ENCODE assay signal across 1 cellular context in the genomic region with DNA sequence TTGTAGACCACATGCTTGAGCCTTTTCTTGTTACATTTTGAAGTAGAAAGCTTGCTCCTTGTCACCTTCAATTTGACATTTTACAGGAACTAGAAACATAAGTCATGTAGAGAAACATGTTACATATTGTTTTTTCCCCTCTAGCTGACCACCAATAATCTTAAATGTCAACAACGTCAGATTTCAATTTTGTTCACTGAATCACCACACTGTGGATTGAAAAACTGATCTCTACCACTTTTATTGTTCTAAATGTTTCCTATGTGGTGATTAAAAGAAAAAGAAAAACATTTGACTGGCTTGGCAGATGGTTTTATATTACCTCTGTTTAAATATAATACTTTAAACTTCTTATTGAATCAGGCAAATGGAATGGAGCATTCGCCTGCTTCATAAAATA.
A peak's percentile ranks its signal among the peaks of the same experiment; 100 is the strongest.
TF ChIP-seq lines count a peak whose summit lies in the region.

No MANE protein-coding gene starts in this region.

TF ChIP-seq in SK-N-SH, 30 proteins besides CTCF, POLR2A, EP300 and RAD21 (continued from another document):
- TF ChIP-seq, protein P1, sequence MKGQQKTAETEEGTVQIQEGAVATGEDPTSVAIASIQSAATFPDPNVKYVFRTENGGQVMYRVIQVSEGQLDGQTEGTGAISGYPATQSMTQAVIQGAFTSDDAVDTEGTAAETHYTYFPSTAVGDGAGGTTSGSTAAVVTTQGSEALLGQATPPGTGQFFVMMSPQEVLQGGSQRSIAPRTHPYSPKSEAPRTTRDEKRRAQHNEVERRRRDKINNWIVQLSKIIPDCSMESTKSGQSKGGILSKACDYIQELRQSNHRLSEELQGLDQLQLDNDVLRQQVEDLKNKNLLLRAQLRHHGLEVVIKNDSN (IDR thresholded peaks at IDR 0.05; ENCODE audit: borderline replicate concordance, low read depth) = no peak
- TF ChIP-seq TCF12 (IDR thresholded peaks at IDR 0.05) (peak; percentile 86), NRF1 (IDR thresholded peaks at IDR 0.05; ENCODE audit: low read depth, low read length) (no peak), RFX5 (IDR thresholded peaks at IDR 0.05; ENCODE audit: low read length) (no peak), JUND (IDR thresholded peaks at IDR 0.05) (peak; percentile 44; the same call in 1 of the 2 replicates), FOSL2 (IDR thresholded peaks at IDR 0.05; ENCODE audit: borderline replicate concordance, low read depth) (no peak), TAF1 (IDR thresholded peaks at IDR 0.05; ENCODE audit: borderline replicate concordance, low read depth, low read length) (no peak), TEAD4 (IDR thresholded peaks at IDR 0.05; ENCODE audit: borderline replicate concordance, insufficient read depth) (peak; percentile 23; the same call in 1 of the 2 replicates)
- TF ChIP-seq, protein P2, sequence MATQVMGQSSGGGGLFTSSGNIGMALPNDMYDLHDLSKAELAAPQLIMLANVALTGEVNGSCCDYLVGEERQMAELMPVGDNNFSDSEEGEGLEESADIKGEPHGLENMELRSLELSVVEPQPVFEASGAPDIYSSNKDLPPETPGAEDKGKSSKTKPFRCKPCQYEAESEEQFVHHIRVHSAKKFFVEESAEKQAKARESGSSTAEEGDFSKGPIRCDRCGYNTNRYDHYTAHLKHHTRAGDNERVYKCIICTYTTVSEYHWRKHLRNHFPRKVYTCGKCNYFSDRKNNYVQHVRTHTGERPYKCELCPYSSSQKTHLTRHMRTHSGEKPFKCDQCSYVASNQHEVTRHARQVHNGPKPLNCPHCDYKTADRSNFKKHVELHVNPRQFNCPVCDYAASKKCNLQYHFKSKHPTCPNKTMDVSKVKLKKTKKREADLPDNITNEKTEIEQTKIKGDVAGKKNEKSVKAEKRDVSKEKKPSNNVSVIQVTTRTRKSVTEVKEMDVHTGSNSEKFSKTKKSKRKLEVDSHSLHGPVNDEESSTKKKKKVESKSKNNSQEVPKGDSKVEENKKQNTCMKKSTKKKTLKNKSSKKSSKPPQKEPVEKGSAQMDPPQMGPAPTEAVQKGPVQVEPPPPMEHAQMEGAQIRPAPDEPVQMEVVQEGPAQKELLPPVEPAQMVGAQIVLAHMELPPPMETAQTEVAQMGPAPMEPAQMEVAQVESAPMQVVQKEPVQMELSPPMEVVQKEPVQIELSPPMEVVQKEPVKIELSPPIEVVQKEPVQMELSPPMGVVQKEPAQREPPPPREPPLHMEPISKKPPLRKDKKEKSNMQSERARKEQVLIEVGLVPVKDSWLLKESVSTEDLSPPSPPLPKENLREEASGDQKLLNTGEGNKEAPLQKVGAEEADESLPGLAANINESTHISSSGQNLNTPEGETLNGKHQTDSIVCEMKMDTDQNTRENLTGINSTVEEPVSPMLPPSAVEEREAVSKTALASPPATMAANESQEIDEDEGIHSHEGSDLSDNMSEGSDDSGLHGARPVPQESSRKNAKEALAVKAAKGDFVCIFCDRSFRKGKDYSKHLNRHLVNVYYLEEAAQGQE (IDR thresholded peaks at IDR 0.05; ENCODE audit: low read depth, low read length) = no peak
- TF ChIP-seq, protein P3, sequence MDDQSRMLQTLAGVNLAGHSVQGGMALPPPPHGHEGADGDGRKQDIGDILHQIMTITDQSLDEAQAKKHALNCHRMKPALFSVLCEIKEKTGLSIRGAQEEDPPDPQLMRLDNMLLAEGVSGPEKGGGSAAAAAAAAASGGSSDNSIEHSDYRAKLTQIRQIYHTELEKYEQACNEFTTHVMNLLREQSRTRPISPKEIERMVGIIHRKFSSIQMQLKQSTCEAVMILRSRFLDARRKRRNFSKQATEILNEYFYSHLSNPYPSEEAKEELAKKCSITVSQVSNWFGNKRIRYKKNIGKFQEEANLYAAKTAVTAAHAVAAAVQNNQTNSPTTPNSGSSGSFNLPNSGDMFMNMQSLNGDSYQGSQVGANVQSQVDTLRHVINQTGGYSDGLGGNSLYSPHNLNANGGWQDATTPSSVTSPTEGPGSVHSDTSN (IDR thresholded peaks at IDR 0.05) = peak; percentile 84
- TF ChIP-seq, protein P4, sequence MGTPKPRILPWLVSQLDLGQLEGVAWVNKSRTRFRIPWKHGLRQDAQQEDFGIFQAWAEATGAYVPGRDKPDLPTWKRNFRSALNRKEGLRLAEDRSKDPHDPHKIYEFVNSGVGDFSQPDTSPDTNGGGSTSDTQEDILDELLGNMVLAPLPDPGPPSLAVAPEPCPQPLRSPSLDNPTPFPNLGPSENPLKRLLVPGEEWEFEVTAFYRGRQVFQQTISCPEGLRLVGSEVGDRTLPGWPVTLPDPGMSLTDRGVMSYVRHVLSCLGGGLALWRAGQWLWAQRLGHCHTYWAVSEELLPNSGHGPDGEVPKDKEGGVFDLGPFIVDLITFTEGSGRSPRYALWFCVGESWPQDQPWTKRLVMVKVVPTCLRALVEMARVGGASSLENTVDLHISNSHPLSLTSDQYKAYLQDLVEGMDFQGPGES (IDR thresholded peaks at IDR 0.05; ENCODE audit: low read depth, low read length) = no peak
- TF ChIP-seq, protein P5, sequence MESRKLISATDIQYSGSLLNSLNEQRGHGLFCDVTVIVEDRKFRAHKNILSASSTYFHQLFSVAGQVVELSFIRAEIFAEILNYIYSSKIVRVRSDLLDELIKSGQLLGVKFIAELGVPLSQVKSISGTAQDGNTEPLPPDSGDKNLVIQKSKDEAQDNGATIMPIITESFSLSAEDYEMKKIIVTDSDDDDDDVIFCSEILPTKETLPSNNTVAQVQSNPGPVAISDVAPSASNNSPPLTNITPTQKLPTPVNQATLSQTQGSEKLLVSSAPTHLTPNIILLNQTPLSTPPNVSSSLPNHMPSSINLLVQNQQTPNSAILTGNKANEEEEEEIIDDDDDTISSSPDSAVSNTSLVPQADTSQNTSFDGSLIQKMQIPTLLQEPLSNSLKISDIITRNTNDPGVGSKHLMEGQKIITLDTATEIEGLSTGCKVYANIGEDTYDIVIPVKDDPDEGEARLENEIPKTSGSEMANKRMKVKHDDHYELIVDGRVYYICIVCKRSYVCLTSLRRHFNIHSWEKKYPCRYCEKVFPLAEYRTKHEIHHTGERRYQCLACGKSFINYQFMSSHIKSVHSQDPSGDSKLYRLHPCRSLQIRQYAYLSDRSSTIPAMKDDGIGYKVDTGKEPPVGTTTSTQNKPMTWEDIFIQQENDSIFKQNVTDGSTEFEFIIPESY (IDR thresholded peaks at IDR 0.05; ENCODE audit: borderline replicate concordance, low read depth) = no peak
